In the genomic region with DNA sequence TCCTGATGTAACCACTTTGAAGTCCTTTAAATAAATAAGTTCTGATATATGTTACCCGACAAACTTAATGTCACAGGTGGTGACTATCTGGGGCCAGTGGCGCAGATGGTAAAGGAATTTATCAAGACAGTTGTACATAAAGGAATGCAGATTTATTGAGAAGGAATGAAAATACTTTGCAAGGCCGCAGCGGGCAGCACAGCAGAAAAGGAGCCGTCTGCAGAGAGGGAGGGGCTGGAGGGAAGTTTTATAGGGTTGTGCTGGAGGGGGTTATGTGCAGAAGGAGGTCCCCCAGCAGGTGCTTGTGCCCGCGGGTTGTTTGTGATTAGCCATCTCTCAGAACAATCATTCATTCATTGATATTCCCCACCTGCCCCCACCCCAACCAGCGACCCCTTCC, we compare ENCODE assay signal across 1 cellular context.
TF ChIP-seq lines count a peak whose summit lies in the region.

No MANE protein-coding gene starts in this region.

TF ChIP-seq in HepG2, 621 proteins besides CTCF, POLR2A, EP300 and RAD21:
- TF ChIP-seq KMT2B (CRISPR knock-in tag; IDR thresholded peaks at IDR 0.05) (no peak), HIVEP1 (CRISPR knock-in tag; IDR thresholded peaks at IDR 0.05) (no peak), EZH2 (conservative IDR thresholded peaks at IDR 0.05; ENCODE audit: low read depth, low read length) (no peak), ZNF556 (CRISPR knock-in tag; IDR thresholded peaks at IDR 0.05; ENCODE audit: borderline replicate concordance) (no peak), ZNF672 (CRISPR knock-in tag; IDR thresholded peaks at IDR 0.05) (no peak)
- TF ChIP-seq, protein P1, sequence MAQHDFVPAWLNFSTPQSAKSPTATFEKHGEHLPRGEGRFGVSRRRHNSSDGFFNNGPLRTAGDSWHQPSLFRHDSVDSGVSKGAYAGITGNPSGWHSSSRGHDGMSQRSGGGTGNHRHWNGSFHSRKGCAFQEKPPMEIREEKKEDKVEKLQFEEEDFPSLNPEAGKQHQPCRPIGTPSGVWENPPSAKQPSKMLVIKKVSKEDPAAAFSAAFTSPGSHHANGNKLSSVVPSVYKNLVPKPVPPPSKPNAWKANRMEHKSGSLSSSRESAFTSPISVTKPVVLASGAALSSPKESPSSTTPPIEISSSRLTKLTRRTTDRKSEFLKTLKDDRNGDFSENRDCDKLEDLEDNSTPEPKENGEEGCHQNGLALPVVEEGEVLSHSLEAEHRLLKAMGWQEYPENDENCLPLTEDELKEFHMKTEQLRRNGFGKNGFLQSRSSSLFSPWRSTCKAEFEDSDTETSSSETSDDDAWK (CRISPR knock-in tag; IDR thresholded peaks at IDR 0.05) = no peak
